Comparison of ENCODE assay signal across 22 cellular contexts in the genomic region with DNA sequence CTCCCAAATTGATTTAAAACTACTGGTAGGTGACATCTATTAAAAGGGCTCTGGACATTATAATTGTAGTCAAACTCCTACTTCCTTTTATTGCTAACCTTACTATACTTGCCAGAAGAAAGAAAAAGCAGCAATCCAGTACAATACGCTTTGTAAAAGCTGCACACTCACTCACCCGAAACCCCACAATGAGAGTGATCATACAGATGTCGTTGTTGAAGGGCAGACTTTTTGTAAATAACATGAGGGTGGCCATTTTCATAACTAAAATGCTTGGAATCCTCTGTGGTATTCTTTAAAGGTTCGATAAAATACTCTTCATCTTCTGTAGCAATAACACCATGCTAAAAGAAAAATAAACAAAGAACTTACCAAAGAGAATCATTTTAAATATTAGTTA. TPM values are rescaled to one million over a fixed set of nuclear protein-coding genes. Genes with fewer than 3 reads are reported as not detected.
A peak's percentile ranks its signal among the peaks of the same experiment; 100 is the strongest.
DNase-seq lines count a peak whose midpoint lies in the region; ATAC-seq, FAIRE-seq and TF ChIP-seq lines count a peak whose summit lies in the region.
"Had no signal": no experiment of that assay in that cellular context is flagged by ENCODE, and none has a peak within 500 bp of the region (broad histone marks: within the 10 kb centered on the region; RNA-seq: fewer than 3 reads in every experiment).

No MANE protein-coding gene starts in this region.

- H4K8ac ChIP-seq in IMR-90 (ENCODE audit: low read depth in 2 of 2, low read length in 2 of 2): 0 out of 4 replicates have a peak overlapping the region, but pooled peaks of 1 of the 2 experiments have one; percentile 28
- no peak overlapping the region for H4K8ac ChIP-seq in H1 (ENCODE audit: extremely low read depth, insufficient read depth, low read length)

- DNase-seq in IMR-90: no peak
- DNase-seq in SJSA1 (ENCODE audit: low read depth in 1 of 2, low spot score in 2 of 2): peak in 1 of 2 experiments; percentile 27
- DNase-seq in H1 (ENCODE audit: low read depth in 1 of 2, low spot score in 2 of 2): no peak
- no peak for DNase-seq in stimulated activated naive B cell treated with anti-CD40 and anti-IgM and Interleukin-4, amounts not matched to agents 10 μg/mL and 1 μg/mL and 100 μg/mL, for 72 hours
- DNase-seq in anterior cingulate cortex (lab: John Stamatoyannopoulos, UW): no peak
- no peak for DNase-seq in foreskin melanocyte
- DNase-seq: Caco-2; CD4-positive, CD25-positive, alpha-beta regulatory T cell; CD8-positive, alpha-beta T cell; DMS153; DND-41; HFFc6 had no signal

- H3K79me1 ChIP-seq in IMR-90 (ENCODE audit: low read depth in 1 of 2, low read length in 2 of 2) (peaks cover 26 to 43% of the 10 kb centered on the region in 2 experiments), H1 (ENCODE audit: low read depth, low read length) (no peaks in the 10 kb centered on the region)

- no peaks in the 10 kb centered on the region for H3K23me2 ChIP-seq in H1 (ENCODE audit: low read depth, low read length)

- H3K4me3 ChIP-seq in IMR-90 (ENCODE audit: insufficient read depth, low read depth, low read length) (no peak overlapping the region), SJSA1 (no peak overlapping the region), H1 (ENCODE audit: extremely low read depth in 1 of 4, insufficient read depth in 2 of 4, low read depth in 3 of 4, low read length in 4 of 4) (no peak overlapping the region)
- H3K4me3 ChIP-seq: BLaER1, GM23338, HAP-1 had no signal

- no peaks in the 10 kb centered on the region for H3K27me3 ChIP-seq in IMR-90 (ENCODE audit: control insufficient read depth, insufficient read depth, low read length)
- no peaks in the 10 kb centered on the region for H3K27me3 ChIP-seq in SJSA1 (replicated peaks)
- H3K27me3 ChIP-seq in H1 (replicated peaks in 1 of 4; ENCODE audit: control insufficient read depth in 3 of 4, extremely low read depth in 1 of 4, insufficient read depth in 3 of 4, low read length in 3 of 4): no peaks in the 10 kb centered on the region
- H3K27me3 ChIP-seq: BLaER1 had no signal

- H2AK9ac ChIP-seq in IMR-90 (replicated peaks; ENCODE audit: low read depth, low read length, poor library complexity): no peak overlapping the region

- no peaks in the 10 kb centered on the region for H3K4me1 Mint-ChIP-seq in stimulated activated naive B cell treated with anti-CD40 and anti-IgM and Interleukin-4, amounts not matched to agents 10 μg/mL and 1 μg/mL and 100 μg/mL, for 72 hours
- H3K4me1 Mint-ChIP-seq: B cell; CD4-positive, CD25-positive, alpha-beta regulatory T cell; GM23338 had no signal

- H2BK15ac ChIP-seq in IMR-90 (ENCODE audit: low read depth, low read length) (no peak overlapping the region), H1 (ENCODE audit: low read length) (no peak overlapping the region)

- ATAC-seq in IMR-90 (ENCODE audit: low read depth): peak; percentile 62
- no peak for ATAC-seq in stimulated activated naive B cell treated with anti-CD40 and anti-IgM and Interleukin-4, amounts not matched to agents 10 μg/mL and 1 μg/mL and 100 μg/mL, for 72 hours (replicated peaks)
- ATAC-seq: CD8-positive, alpha-beta T cell; GM23338 had no signal

- H3K4me3 Mint-ChIP-seq in stimulated activated naive B cell treated with anti-CD40 and anti-IgM and Interleukin-4, amounts not matched to agents 10 μg/mL and 1 μg/mL and 100 μg/mL, for 72 hours: no peak overlapping the region
- H3K4me3 Mint-ChIP-seq: B cell; CD4-positive, CD25-positive, alpha-beta regulatory T cell; CD8-positive, alpha-beta T cell; GM23338; HFFc6 had no signal

- no peak for TF ChIP-seq RAD21 in IMR-90 (IDR thresholded peaks at IDR 0.05; ENCODE audit: low read length)
- TF ChIP-seq RAD21 in H1 (IDR thresholded peaks at IDR 0.05 in 1 of 2, conservative IDR thresholded peaks at IDR 0.05 in 1 of 2; ENCODE audit: low read depth in 2 of 2, low read length in 2 of 2): no peak

- no CpG with 5 or more reads among the region's 4 CpGs for WGBS in IMR-90 (ENCODE audit: extremely low coverage in 2 of 2, insufficient read length in 1 of 2), 2 experiments
- 90% methylated on average over 4 of the region's 4 CpGs; no CpG with 5 or more reads in 1 of the 2 experiments for WGBS in H1 (ENCODE audit: extremely low coverage in 1 of 2, insufficient coverage in 1 of 2, insufficient read length in 1 of 2, insufficient replicate concordance in 2 of 2, low coverage in 1 of 2, low lambda C conversion rate in 2 of 2, missing lambda C conversion rate in 1 of 2), 2 experiments

- no peaks in the 10 kb centered on the region for H3K79me2 ChIP-seq in H1 (ENCODE audit: control insufficient read depth in 1 of 2, insufficient read depth in 2 of 2, low read length in 2 of 2)

- no peak overlapping the region; the same call in 1 of the 2 replicates for H3K56ac ChIP-seq in IMR-90 (ENCODE audit: extremely low read depth, insufficient read depth, low read length)
- no peak overlapping the region for H3K56ac ChIP-seq in H1 (replicated peaks; ENCODE audit: insufficient read length, low read depth, low read length)

- no peaks in the 10 kb centered on the region for H3K9me1 ChIP-seq in IMR-90 (ENCODE audit: insufficient read depth, low read length)

- H3K23ac ChIP-seq in IMR-90 (ENCODE audit: low read depth, low read length) (no peak overlapping the region), H1 (ENCODE audit: insufficient read length) (no peak overlapping the region)

- TF ChIP-seq CTCF in IMR-90 (conservative IDR thresholded peaks at IDR 0.05; ENCODE audit: low read depth, low read length) (no peak), H1 (IDR thresholded peaks at IDR 0.05; ENCODE audit: control extremely low read depth in 1 of 3, insufficient read depth in 1 of 3, low read depth in 1 of 3, low read length in 3 of 3) (no peak)

- no peak for TF ChIP-seq POLR2A in IMR-90 (IDR thresholded peaks at IDR 0.05; ENCODE audit: low read depth, low read length)
- TF ChIP-seq POLR2A in H1 (IDR thresholded peaks at IDR 0.05; ENCODE audit: control extremely low read depth in 1 of 2, low read depth in 2 of 2, low read length in 2 of 2): no peak

- H3K18ac ChIP-seq in IMR-90 (ENCODE audit: low read depth, low read length) (no peak overlapping the region), H1 (ENCODE audit: extremely low read depth, low read length) (no peak overlapping the region)

- TF ChIP-seq EP300 in H1 (IDR thresholded peaks at IDR 0.05; ENCODE audit: borderline replicate concordance in 1 of 2, low read depth in 2 of 2, low read length in 2 of 2): no peak

- H4K20me1 ChIP-seq in IMR-90 (ENCODE audit: insufficient read depth, low read length) (no peaks in the 10 kb centered on the region), H1 (replicated peaks in 1 of 2; ENCODE audit: control insufficient read depth in 1 of 2, insufficient read depth in 2 of 2, low read length in 2 of 2) (no peaks in the 10 kb centered on the region)
- H4K20me1 ChIP-seq: BLaER1 had no signal

- H2BK120ac ChIP-seq in IMR-90 (ENCODE audit: low read depth, low read length) (no peak overlapping the region), H1 (replicated peaks; ENCODE audit: low read depth, low read length) (no peak overlapping the region)

- dilution Hi-C loops in IMR-90 (cut with HindIII; ENCODE audit: low sequenced_read_pairs, unreplicated experiment): no loop called here

- H4K91ac ChIP-seq in IMR-90 (ENCODE audit: insufficient read depth, low read depth, low read length) (no peak overlapping the region), H1 (replicated peaks; ENCODE audit: insufficient read length, low read length) (no peak overlapping the region)

- H3K36me3 ChIP-seq in IMR-90 (ENCODE audit: control insufficient read depth, insufficient read depth, low read length): peaks cover 13% of the 10 kb centered on the region
- H3K36me3 ChIP-seq in SJSA1: no peaks in the 10 kb centered on the region
- H3K36me3 ChIP-seq in H1 (ENCODE audit: control insufficient read depth in 2 of 4, insufficient read depth in 4 of 4, low read length in 3 of 4): no peaks in the 10 kb centered on the region
- H3K36me3 ChIP-seq: BLaER1, HAP-1 had no signal

- H3K4me1 ChIP-seq in IMR-90 (ENCODE audit: control insufficient read depth, insufficient read depth, low read length): peaks cover 1% of the 10 kb centered on the region; the same call in 1 of the 2 replicates
- peaks cover 37% of the 10 kb centered on the region for H3K4me1 ChIP-seq in SJSA1 (replicated peaks)
- no peaks in the 10 kb centered on the region for H3K4me1 ChIP-seq in H1 (replicated peaks in 1 of 4; ENCODE audit: control insufficient read depth in 3 of 4, insufficient read depth in 4 of 4, low read length in 3 of 4)
- H3K4me1 ChIP-seq: BLaER1, Caco-2, HAP-1 had no signal

- no peak overlapping the region for H2AFZ ChIP-seq in IMR-90 (replicated peaks; ENCODE audit: low read length, poor library complexity)
- no peak overlapping the region for H2AFZ ChIP-seq in H1 (ENCODE audit: low read length)
- H2AFZ ChIP-seq: GM23338 had no signal

- H3K14ac ChIP-seq in IMR-90 (replicated peaks; ENCODE audit: low read depth, low read length) (0 out of 2 replicates have a peak overlapping the region, but pooled peaks have one; percentile 56), H1 (ENCODE audit: insufficient read length) (no peak overlapping the region)

- peaks cover 1 to 5% of the 10 kb centered on the region in 2 donors for H3K36me3 Mint-ChIP-seq in stimulated activated naive B cell treated with anti-CD40 and anti-IgM and Interleukin-4, amounts not matched to agents 10 μg/mL and 1 μg/mL and 100 μg/mL, for 72 hours

- BruUV-seq in IMR-90 (replicated peaks; lab: Mats Ljungman, UMichigan): no TSS peak

- H3K9me3 Mint-ChIP-seq in stimulated activated naive B cell treated with anti-CD40 and anti-IgM and Interleukin-4, amounts not matched to agents 10 μg/mL and 1 μg/mL and 100 μg/mL, for 72 hours: no peaks in the 10 kb centered on the region
- H3K9me3 Mint-ChIP-seq: CD8-positive, alpha-beta T cell; GM23338; HFFc6 had no signal

- 0 out of 2 replicates have a peak overlapping the region, but pooled peaks have one; percentile 13 for H3K4me2 ChIP-seq in IMR-90 (ENCODE audit: low read depth, low read length)
- no peak overlapping the region for H3K4me2 ChIP-seq in H1 (ENCODE audit: insufficient read depth in 1 of 2, low read depth in 2 of 2, low read length in 2 of 2)
- H3K4me2 ChIP-seq: BLaER1, GM23338 had no signal

- H3K9ac ChIP-seq in IMR-90 (ENCODE audit: low read depth, low read length) (no peak overlapping the region), H1 (replicated peaks in 1 of 4; ENCODE audit: extremely low read depth in 1 of 4, low read depth in 3 of 4, low read length in 3 of 4) (no peak overlapping the region)
- H3K9ac ChIP-seq: BLaER1 had no signal

- POLR2A ChIA-PET in IMR-90 (lab: Charles Lee; ENCODE audit: unreplicated experiment) (interaction anchor here (0.6 kb wide), 1 partner anchor 243 kb away, joined by 3 read pairs; no protein-coding TSS in a partner anchor), H1 (lab: Charles Lee; ENCODE audit: partially characterized antibody) (no interaction called here)

- no peaks in the 10 kb centered on the region for H3K27me3 Mint-ChIP-seq in stimulated activated naive B cell treated with anti-CD40 and anti-IgM and Interleukin-4, amounts not matched to agents 10 μg/mL and 1 μg/mL and 100 μg/mL, for 72 hours
- H3K27me3 Mint-ChIP-seq: B cell; CD4-positive, CD25-positive, alpha-beta regulatory T cell had no signal

- in situ Hi-C loops in IMR-90 (cut with MboI; ENCODE audit: low sequenced_read_pairs): no loop called here

- FAIRE-seq in H1 (lab: Jason Lieb, UNC): peak; percentile 24
- FAIRE-seq: A204.1, G401.6, GM12892, H54 had no signal

- CTCF ChIA-PET in IMR-90 (lab: Yijun Ruan, JAX) (interaction anchor here (0.6 to 0.8 kb wide), 3 partner anchors 10 to 628 kb away, joined by 3 to 4 read pairs (median 3); no protein-coding TSS in a partner anchor), H1 (lab: Charles Lee; ENCODE audit: partially characterized antibody) (interaction anchor here (1.2 to 1.6 kb wide), 2 partner anchors 22 to 23 kb away, joined by 4 to 5 read pairs; partner anchors contain the start of gene ADAMTS6)

- H3K9me3 ChIP-seq in IMR-90 (ENCODE audit: control insufficient read depth, insufficient read depth, low read length) (no peaks in the 10 kb centered on the region), SJSA1 (replicated peaks) (no peaks in the 10 kb centered on the region), H1 (ENCODE audit: insufficient read depth in 2 of 2, low read depth in 1 of 2, low read length in 1 of 2) (no peaks in the 10 kb centered on the region)
- H3K9me3 ChIP-seq: BLaER1, Caco-2, HAP-1 had no signal

- H2AK5ac ChIP-seq in IMR-90 (ENCODE audit: low read depth, low read length) (no peak overlapping the region), H1 (ENCODE audit: low read depth, low read length) (no peak overlapping the region)

- H2BK20ac ChIP-seq in IMR-90 (ENCODE audit: low read depth, low read length) (no peak overlapping the region), H1 (ENCODE audit: low read length) (no peak overlapping the region)

- H4K5ac ChIP-seq in IMR-90 (ENCODE audit: low read depth, low read length): no peak overlapping the region
- H4K5ac ChIP-seq in H1 (ENCODE audit: insufficient read length, low read depth, low read length): no peak overlapping the region

- no peak overlapping the region for H2BK12ac ChIP-seq in H1 (ENCODE audit: low read depth, low read length)

- no peak overlapping the region for H3K27ac Mint-ChIP-seq in stimulated activated naive B cell treated with anti-CD40 and anti-IgM and Interleukin-4, amounts not matched to agents 10 μg/mL and 1 μg/mL and 100 μg/mL, for 72 hours
- H3K27ac Mint-ChIP-seq: B cell; CD4-positive, CD25-positive, alpha-beta regulatory T cell; CD8-positive, alpha-beta T cell; GM23338 had no signal

- intact Hi-C loops in IMR-90 (cut with micrococcal nuclease): no loop called here

- no peak overlapping the region for H2BK5ac ChIP-seq in IMR-90 (ENCODE audit: low read depth, low read length, poor library complexity, severe bottlenecking)
- H2BK5ac ChIP-seq in H1 (ENCODE audit: low read depth, low read length): no peak overlapping the region

- no peak overlapping the region for H3K4ac ChIP-seq in IMR-90 (ENCODE audit: low read depth, low read length)
- H3K4ac ChIP-seq in H1 (replicated peaks; ENCODE audit: insufficient read length, low read depth, low read length): no peak overlapping the region

- H3K27ac ChIP-seq in IMR-90 (ENCODE audit: insufficient read depth, low read length) (no peak overlapping the region), SJSA1 (peak overlapping the region; percentile 18; the same call in 1 of the 2 replicates), H1 (ENCODE audit: low read depth, low read length) (no peak overlapping the region)
- H3K27ac ChIP-seq: 22Rv1, BLaER1, C4-2B had no signal

RNA-seq across cellular contexts. Expression of gene ADAMTS6, which starts 21.7 kb away (rescaled TPM):
- total RNA-seq in IMR-90 (2012; rRNA removed): 160 and 173 TPM in 2 replicates
- polyA plus RNA-seq in IMR-90 (2012; rRNA removed) (21.0 and 23.9 TPM in 2 replicates), H1 (2011; rRNA removed) (0.74 and 0.91 TPM in 2 replicates)
- 6.9 and 9.7 TPM in 2 replicates for polyA plus RNA-seq in IMR-90 (2012; cell fraction: cytosol; rRNA removed)
- 89.0 and 171 TPM in 2 replicates for polyA plus RNA-seq in IMR-90 (2012; cell fraction: nucleus; rRNA removed; ENCODE audit: low replicate concordance)
- 3.5 and 4.1 TPM in 2 replicates for total RNA-seq in SJSA1 (2014; rRNA removed; shearing (Covaris generic))
- total RNA-seq in H1 (2021; fragmentation: NEBNext Ultra II Directional; extraction: Animal tissue kit (Norgen Biotek cat#: 25700)): 1.7 and 2.4 TPM in 2 replicates
- polyA plus RNA-seq in H1 (2011; cell fraction: cytosol; rRNA removed): 1.4 TPM
- 3.6 TPM for polyA plus RNA-seq in H1 (2011; cell fraction: nucleus; rRNA removed)
- 0.50 to 1.1 TPM (median 0.81 TPM) in 4 replicates for polyA plus RNA-seq in H1 (2012, experiment 1 of 2)
- 0.04 TPM for polyA plus RNA-seq in H1 (2012, experiment 2 of 2)
- polyA plus RNA-seq in H1 (2013, experiment 1 of 2): 0.81 TPM
- 0.66 TPM for polyA plus RNA-seq in H1 (2013, experiment 2 of 2)
- 9.9 and 11.8 TPM in 2 replicates for polyA minus RNA-seq in H1 (2011; rRNA and poly(A)+ RNA removed)
- 4.1 TPM for polyA minus RNA-seq in H1 (2011; cell fraction: cytosol; rRNA and poly(A)+ RNA removed)
- polyA minus RNA-seq in H1 (2011; cell fraction: nucleus; rRNA and poly(A)+ RNA removed): 22.2 TPM

Comparison
In these comparisons a context has a peak if more than half of its experiments do, and no peak if none do; other contexts are left out.
1. RNA of gene ADAMTS6, which starts 21.7 kb away (total RNA-seq): 160 to 173 TPM in IMR-90; 3.5 to 4.1 TPM in SJSA1 and 1.7 to 2.4 TPM in H1; every median in the first group is over 10 times any median in the second.